Comparison of ENCODE assay signal across 12 cellular contexts in the genomic region with DNA sequence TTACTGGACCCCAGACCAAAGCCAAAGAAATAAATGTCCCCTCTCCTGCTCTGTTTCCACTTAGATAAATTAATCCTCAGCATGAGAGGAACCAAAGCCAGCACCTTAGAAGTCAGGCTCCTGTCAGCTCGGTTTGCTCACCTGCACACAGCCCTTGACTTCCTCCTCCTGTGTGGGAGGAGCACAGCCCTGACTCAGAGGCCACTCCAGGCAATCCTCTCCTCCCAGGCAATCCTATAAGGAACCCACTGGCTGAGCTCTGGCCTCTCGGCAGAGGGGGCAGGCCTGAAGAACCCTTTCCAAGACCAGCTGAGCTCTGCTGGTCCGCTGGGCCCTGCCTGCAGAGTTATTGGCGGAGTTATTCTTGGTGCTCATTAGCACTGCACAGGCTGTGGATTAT. TPM values are rescaled to one million over a fixed set of nuclear protein-coding genes. Genes with fewer than 3 reads are reported as not detected.
DNase-seq lines count a peak whose midpoint lies in the region; ATAC-seq and TF ChIP-seq lines count a peak whose summit lies in the region.
"Had no signal": no experiment of that assay in that cellular context is flagged by ENCODE, and none has a peak within 500 bp of the region (broad histone marks: within the 10 kb centered on the region; RNA-seq: fewer than 3 reads in every experiment).

No MANE protein-coding gene starts in this region.

- no peak overlapping the region for H3K18ac ChIP-seq in mesendoderm (ENCODE audit: low read length)

- TF ChIP-seq POLR2A in esophagus muscularis mucosa (IDR thresholded peaks at IDR 0.05; ENCODE audit: low read depth), result no peak

- H3K27me3 ChIP-seq in mesendoderm (ENCODE audit: insufficient read depth, low read length, poor library complexity) (no peaks in the 10 kb centered on the region), esophagus muscularis mucosa (no peaks in the 10 kb centered on the region)
- H3K27me3 ChIP-seq: breast epithelium had no signal

- H3K27ac ChIP-seq in mesendoderm (ENCODE audit: low read depth, low read length) (no peak overlapping the region), esophagus muscularis mucosa (replicated peaks in 1 of 4) (no peak overlapping the region)

- peaks cover 18% of the 10 kb centered on the region for H3K36me3 Mint-ChIP-seq in Calu3 (ENCODE audit: insufficient read depth, unreplicated experiment)
- H3K36me3 Mint-ChIP-seq in activated naive CD8-positive, alpha-beta T cell treated with anti-CD3 and anti-CD28 coated beads for 36 hours, result peaks cover 19% of the 10 kb centered on the region
- H3K36me3 Mint-ChIP-seq: CD8-positive, alpha-beta T cell had no signal

- peak overlapping the region; percentile 8 for H3K27ac Mint-ChIP-seq in Calu3 (ENCODE audit: unreplicated experiment)
- peak overlapping the region; percentile 85 for H3K27ac Mint-ChIP-seq in activated naive CD8-positive, alpha-beta T cell treated with anti-CD3 and anti-CD28 coated beads for 36 hours
- H3K27ac Mint-ChIP-seq: CD8-positive, alpha-beta T cell had no signal

- no peak for TF ChIP-seq EP300 in esophagus muscularis mucosa (IDR thresholded peaks at IDR 0.05)

- H3K4me2 ChIP-seq in mesendoderm (ENCODE audit: low read length), result no peak overlapping the region

- DNase-seq in Calu3, result peak; percentile 78
- peak; percentile 66 for DNase-seq in NCI-H2029 (lab: John Stamatoyannopoulos, UW)
- DNase-seq in activated naive CD8-positive, alpha-beta T cell treated with anti-CD3 and anti-CD28 coated beads for 36 hours, result no peak
- DNase-seq in mesendoderm, result peak; percentile 58
- DNase-seq in esophagus muscularis mucosa (ENCODE audit: extremely low spot score), result no peak
- no peak for DNase-seq in stimulated activated CD4-positive, alpha-beta T cell treated with anti-CD3 and anti-CD28 coated beads, Interleukin-15, amount 100 ng/mL, for 24 hours
- DNase-seq: CD8-positive, alpha-beta T cell; SIG-M5 had no signal

- CTCF ChIA-PET in Calu3 (lab: Charles Lee), result interaction anchor here (0.5 to 1.3 kb wide), 5 partner anchors 21 to 308 kb away, joined by 3 to 4 read pairs (median 4); a partner anchor contains a TSS

- intact Hi-C loops in Calu3 (cut with micrococcal nuclease; ENCODE audit: unreplicated experiment), result loop anchor here (10.0 kb wide), 1 partner anchor 282 kb away; a partner anchor contains a TSS
- intact Hi-C loops in esophagus muscularis mucosa (cut with DNase I), result no loop called here

- no peak overlapping the region for H4K8ac ChIP-seq in mesendoderm (ENCODE audit: low read depth, low read length)

- no peak overlapping the region for H3K4me3 Mint-ChIP-seq in Calu3 (ENCODE audit: low read depth, unreplicated experiment)
- H3K4me3 Mint-ChIP-seq in activated naive CD8-positive, alpha-beta T cell treated with anti-CD3 and anti-CD28 coated beads for 36 hours, result no peak overlapping the region
- H3K4me3 Mint-ChIP-seq: CD8-positive, alpha-beta T cell had no signal

- H3K79me2 ChIP-seq in mesendoderm (ENCODE audit: control insufficient read depth, insufficient read depth, low read length), result no peaks in the 10 kb centered on the region

- H3K4ac ChIP-seq in mesendoderm (ENCODE audit: low read depth, low read length), result no peak overlapping the region

- H3K4me1 ChIP-seq in mesendoderm (ENCODE audit: control insufficient read depth, low read depth, low read length) (no peaks in the 10 kb centered on the region), esophagus muscularis mucosa (peaks cover 16 to 25% (median 20%) of the 10 kb centered on the region in 4 donors)
- H3K4me1 ChIP-seq: breast epithelium had no signal

- H3K4me1 Mint-ChIP-seq in Calu3 (ENCODE audit: low read depth, unreplicated experiment), result peaks cover 78% of the 10 kb centered on the region
- peaks cover 91% of the 10 kb centered on the region for H3K4me1 Mint-ChIP-seq in activated naive CD8-positive, alpha-beta T cell treated with anti-CD3 and anti-CD28 coated beads for 36 hours

- no peak overlapping the region for H4K5ac ChIP-seq in mesendoderm (ENCODE audit: low read length)

- no peak overlapping the region for H3K4me3 ChIP-seq in mesendoderm (ENCODE audit: low read length)
- H3K4me3 ChIP-seq in esophagus muscularis mucosa, result no peak overlapping the region
- H3K4me3 ChIP-seq: breast epithelium had no signal

- peaks cover 3% of the 10 kb centered on the region for H3K9me3 Mint-ChIP-seq in Calu3 (ENCODE audit: low read depth, unreplicated experiment)
- peaks cover 8% of the 10 kb centered on the region for H3K9me3 Mint-ChIP-seq in activated naive CD8-positive, alpha-beta T cell treated with anti-CD3 and anti-CD28 coated beads for 36 hours
- H3K9me3 Mint-ChIP-seq: CD8-positive, alpha-beta T cell had no signal

- WGBS in mesendoderm (ENCODE audit: extremely low coverage, insufficient coverage, low lambda C conversion rate), result no CpG with 5 or more reads among the region's 4 CpGs
- 100% methylated on average over 2 of the region's 4 CpGs for WGBS in esophagus muscularis mucosa

- H2BK120ac ChIP-seq in mesendoderm (ENCODE audit: low read depth, low read length), result no peak overlapping the region

- no peak overlapping the region for H2BK15ac ChIP-seq in mesendoderm (replicated peaks; ENCODE audit: low read depth)

- H3K27me3 Mint-ChIP-seq in Calu3 (ENCODE audit: unreplicated experiment), result no peaks in the 10 kb centered on the region
- H3K27me3 Mint-ChIP-seq in activated naive CD8-positive, alpha-beta T cell treated with anti-CD3 and anti-CD28 coated beads for 36 hours, result no peaks in the 10 kb centered on the region

- H3K9me3 ChIP-seq in esophagus muscularis mucosa, result no peaks in the 10 kb centered on the region
- H3K9me3 ChIP-seq: breast epithelium had no signal

- H3K23ac ChIP-seq in mesendoderm (ENCODE audit: low read length), result no peak overlapping the region

- no peak overlapping the region for H3K9ac ChIP-seq in mesendoderm (ENCODE audit: low read length)

- H3K56ac ChIP-seq in mesendoderm (ENCODE audit: low read length), result no peak overlapping the region

- H3K79me1 ChIP-seq in mesendoderm (ENCODE audit: low read length), result no peaks in the 10 kb centered on the region

- H2AK5ac ChIP-seq in mesendoderm (ENCODE audit: low read length), result no peak overlapping the region

- ATAC-seq in HG03045 (IDR thresholded peaks at IDR 0.05; ENCODE audit: unreplicated experiment) (no peak), HG02642 (IDR thresholded peaks at IDR 0.05; ENCODE audit: poor library complexity, unreplicated experiment) (no peak)
- ATAC-seq: CD8-positive, alpha-beta T cell had no signal

- H2BK5ac ChIP-seq in mesendoderm (ENCODE audit: low read length), result no peak overlapping the region

- no TSS peak for BruUV-seq in Calu3 (replicated peaks; lab: Mats Ljungman, UMichigan)

- H3K36me3 ChIP-seq in mesendoderm (ENCODE audit: control insufficient read depth, insufficient read depth, low read length), result no peaks in the 10 kb centered on the region
- no peaks in the 10 kb centered on the region for H3K36me3 ChIP-seq in esophagus muscularis mucosa
- H3K36me3 ChIP-seq: breast epithelium had no signal

- TF ChIP-seq CTCF in Calu3 (IDR thresholded peaks at IDR 0.05; ENCODE audit: unreplicated experiment) (no peak), esophagus muscularis mucosa (IDR thresholded peaks at IDR 0.05) (no peak)

RNA-seq across cellular contexts. Expression of a gene that starts 30.8 kb away (rescaled TPM):
- total RNA-seq in Calu3 (2022) (0.49 TPM in 1 of 2 replicates, not detected in the other), esophagus muscularis mucosa (under 1 TPM; 0.06 to 0.63 (median 0.37) TPM)
- total RNA-seq in activated naive CD8-positive, alpha-beta T cell treated with anti-CD3 and anti-CD28 coated beads for 36 hours, result 1 to 10 TPM; 1.5 to 1.8 TPM
- polyA plus RNA-seq in mesendoderm (2013, experiment 1 of 2), result not detected
- not detected for polyA plus RNA-seq in mesendoderm (2013, experiment 2 of 2)
- total RNA-seq: temporal lobe had no signal

Comparison
In these comparisons a context has a peak if more than half of its experiments do, and no peak if none do; other contexts are left out.
1. DNase-seq: peak in Calu3 (single experiment), NCI-H2029 (single experiment) and mesendoderm (single experiment); none in activated naive CD8-positive, alpha-beta T cell treated with anti-CD3 and anti-CD28 coated beads for 36 hours (single experiment), esophagus muscularis mucosa (single experiment) and stimulated activated CD4-positive, alpha-beta T cell treated with anti-CD3 and anti-CD28 coated beads, Interleukin-15, amount 100 ng/mL, for 24 hours (single experiment).